ENCODE assay signal across 1 cellular context in the genomic region with DNA sequence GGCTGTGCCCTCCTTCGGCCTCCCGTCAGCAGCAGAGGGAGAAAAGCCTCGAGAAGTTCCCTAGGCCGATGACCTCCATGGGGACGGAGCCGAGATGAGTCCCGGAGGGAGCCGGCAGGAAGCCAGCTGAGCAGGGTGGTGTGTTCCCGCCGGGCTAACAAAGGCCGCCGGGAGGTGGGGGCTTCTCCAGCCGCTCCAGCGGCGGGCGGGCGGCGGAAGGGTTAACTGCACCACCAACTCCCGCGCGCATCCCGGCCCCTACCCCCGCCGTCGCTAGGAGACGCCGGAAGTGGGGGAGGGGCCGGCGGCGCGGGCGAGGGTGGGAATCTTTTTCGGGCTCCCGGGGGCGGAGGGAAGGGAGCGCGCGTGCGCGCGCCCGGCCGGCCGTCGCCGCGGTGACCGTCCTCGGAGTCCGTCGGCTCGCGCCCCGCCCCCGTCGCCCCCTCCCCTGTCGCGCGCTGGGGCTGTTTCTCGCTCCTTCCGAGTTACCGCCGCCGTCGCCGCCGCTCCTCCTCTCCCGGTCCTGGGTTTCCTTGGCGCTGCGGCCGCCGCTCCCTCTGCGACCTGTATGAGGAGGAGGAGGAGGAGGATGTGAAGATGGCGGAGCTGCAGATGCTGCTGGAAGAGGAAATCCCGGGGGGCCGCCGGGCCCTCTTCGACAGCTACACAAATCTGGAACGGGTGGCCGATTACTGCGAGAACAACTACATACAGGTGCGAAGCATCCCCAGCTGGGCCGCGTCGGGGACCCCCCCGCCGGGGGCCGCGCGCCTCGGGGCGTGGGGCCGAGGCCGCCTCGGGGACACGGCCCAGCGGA.
A peak's percentile ranks its signal among the peaks of the same experiment; 100 is the strongest.
TF ChIP-seq lines count a peak whose summit lies in the region.

TSS of gene ABI2 (plus strand) at position 477 of the 817 bp plus-strand sequence. CDS start at position 598, 121 bp downstream.

TF ChIP-seq in HepG2, 621 proteins besides CTCF, POLR2A, EP300 and RAD21 (continued from another document and continues in another):
- TF ChIP-seq IRF1 (CRISPR knock-in tag; IDR thresholded peaks at IDR 0.05; ENCODE audit: low read depth), result 0 out of 2 replicates have a peak, but pooled peaks have one; percentile 31
- peak; percentile 92 for TF ChIP-seq ZNF501 (CRISPR knock-in tag; IDR thresholded peaks at IDR 0.05)
- TF ChIP-seq ZNF232 (CRISPR knock-in tag; IDR thresholded peaks at IDR 0.05; ENCODE audit: borderline replicate concordance), result peak; percentile 87; the same call in 1 of the 2 replicates
- TF ChIP-seq ZNF607 (CRISPR knock-in tag; IDR thresholded peaks at IDR 0.05; ENCODE audit: borderline replicate concordance), result peak; percentile 73
- TF ChIP-seq HNRNPLL (IDR thresholded peaks at IDR 0.05; ENCODE audit: low read depth, low read length, poor library complexity, severe bottlenecking), result peak; percentile 74
- no peak for TF ChIP-seq NBN (conservative IDR thresholded peaks at IDR 0.05)
- 0 out of 2 replicates have a peak, but pooled peaks have one; percentile 51 for TF ChIP-seq ZNF205 (CRISPR knock-in tag; IDR thresholded peaks at IDR 0.05)
- TF ChIP-seq ZNF549 (CRISPR knock-in tag; IDR thresholded peaks at IDR 0.05), result peak; percentile 31; the same call in 1 of the 2 replicates
- TF ChIP-seq GATA4 (IDR thresholded peaks at IDR 0.05; ENCODE audit: borderline replicate concordance, low read depth), result 0 out of 2 replicates have a peak, but pooled peaks have one; percentile 13
- 0 out of 2 replicates have a peak, but pooled peaks have one; percentile 14 for TF ChIP-seq DNMT3B (CRISPR knock-in tag; conservative IDR thresholded peaks at IDR 0.05)
- TF ChIP-seq ZSCAN12 (CRISPR knock-in tag; IDR thresholded peaks at IDR 0.05), result peak; percentile 81; the same call in 1 of the 2 replicates
- no peak for TF ChIP-seq ZNF10 (CRISPR knock-in tag; IDR thresholded peaks at IDR 0.05; ENCODE audit: borderline replicate concordance, low read depth)
- TF ChIP-seq, protein P1, sequence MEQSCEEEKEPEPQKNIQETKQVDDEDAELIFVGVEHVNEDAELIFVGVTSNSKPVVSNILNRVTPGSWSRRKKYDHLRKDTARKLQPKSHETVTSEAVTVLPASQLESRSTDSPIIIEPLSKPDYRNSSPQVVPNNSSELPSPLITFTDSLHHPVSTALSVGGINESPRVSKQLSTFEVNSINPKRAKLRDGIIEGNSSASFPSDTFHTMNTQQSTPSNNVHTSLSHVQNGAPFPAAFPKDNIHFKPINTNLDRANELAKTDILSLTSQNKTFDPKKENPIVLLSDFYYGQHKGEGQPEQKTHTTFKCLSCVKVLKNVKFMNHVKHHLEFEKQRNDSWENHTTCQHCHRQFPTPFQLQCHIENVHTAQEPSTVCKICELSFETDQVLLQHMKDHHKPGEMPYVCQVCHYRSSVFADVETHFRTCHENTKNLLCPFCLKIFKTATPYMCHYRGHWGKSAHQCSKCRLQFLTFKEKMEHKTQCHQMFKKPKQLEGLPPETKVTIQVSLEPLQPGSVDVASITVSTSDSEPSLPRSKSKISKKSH (CRISPR knock-in tag; IDR thresholded peaks at IDR 0.05; ENCODE audit: borderline replicate concordance), result peak; percentile 44; the same call in 1 of the 2 replicates
- peak; percentile 58; the same call in 1 of the 2 replicates for TF ChIP-seq AHR (CRISPR knock-in tag; IDR thresholded peaks at IDR 0.05)
- peak; percentile 29; the same call in 1 of the 2 replicates for TF ChIP-seq ZC3H4 (CRISPR knock-in tag; IDR thresholded peaks at IDR 0.05; ENCODE audit: borderline replicate concordance)
- TF ChIP-seq, protein P2, sequence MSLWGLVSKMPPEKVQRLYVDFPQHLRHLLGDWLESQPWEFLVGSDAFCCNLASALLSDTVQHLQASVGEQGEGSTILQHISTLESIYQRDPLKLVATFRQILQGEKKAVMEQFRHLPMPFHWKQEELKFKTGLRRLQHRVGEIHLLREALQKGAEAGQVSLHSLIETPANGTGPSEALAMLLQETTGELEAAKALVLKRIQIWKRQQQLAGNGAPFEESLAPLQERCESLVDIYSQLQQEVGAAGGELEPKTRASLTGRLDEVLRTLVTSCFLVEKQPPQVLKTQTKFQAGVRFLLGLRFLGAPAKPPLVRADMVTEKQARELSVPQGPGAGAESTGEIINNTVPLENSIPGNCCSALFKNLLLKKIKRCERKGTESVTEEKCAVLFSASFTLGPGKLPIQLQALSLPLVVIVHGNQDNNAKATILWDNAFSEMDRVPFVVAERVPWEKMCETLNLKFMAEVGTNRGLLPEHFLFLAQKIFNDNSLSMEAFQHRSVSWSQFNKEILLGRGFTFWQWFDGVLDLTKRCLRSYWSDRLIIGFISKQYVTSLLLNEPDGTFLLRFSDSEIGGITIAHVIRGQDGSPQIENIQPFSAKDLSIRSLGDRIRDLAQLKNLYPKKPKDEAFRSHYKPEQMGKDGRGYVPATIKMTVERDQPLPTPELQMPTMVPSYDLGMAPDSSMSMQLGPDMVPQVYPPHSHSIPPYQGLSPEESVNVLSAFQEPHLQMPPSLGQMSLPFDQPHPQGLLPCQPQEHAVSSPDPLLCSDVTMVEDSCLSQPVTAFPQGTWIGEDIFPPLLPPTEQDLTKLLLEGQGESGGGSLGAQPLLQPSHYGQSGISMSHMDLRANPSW (CRISPR knock-in tag; IDR thresholded peaks at IDR 0.05; ENCODE audit: borderline replicate concordance), result peak; percentile 78; the same call in 1 of the 2 replicates
- TF ChIP-seq ZNF780A (CRISPR knock-in tag; IDR thresholded peaks at IDR 0.05), result peak; percentile 59; the same call in 1 of the 2 replicates
- TF ChIP-seq KMT2B (CRISPR knock-in tag; IDR thresholded peaks at IDR 0.05), result peak; percentile 77; the same call in 1 of the 2 replicates
- TF ChIP-seq SIX4 (CRISPR knock-in tag; IDR thresholded peaks at IDR 0.05), result peak; percentile 41; the same call in 1 of the 2 replicates
- 0 out of 2 replicates have a peak, but pooled peaks have one; percentile 33 for TF ChIP-seq ZNF850 (CRISPR knock-in tag; conservative IDR thresholded peaks at IDR 0.05)
- TF ChIP-seq U2AF1 (optimal IDR thresholded peaks at IDR 0.05; ENCODE audit: low read depth, low read length), result no peak
- peak; percentile 91 for TF ChIP-seq SMAD3 (CRISPR knock-in tag; IDR thresholded peaks at IDR 0.05)
- peak; percentile 90 for TF ChIP-seq HNRNPK (IDR thresholded peaks at IDR 0.05; ENCODE audit: low read depth, low read length, poor library complexity, severe bottlenecking)
- TF ChIP-seq TAF1 (CRISPR knock-in tag; IDR thresholded peaks at IDR 0.05), result peak; percentile 74
- TF ChIP-seq SMAD1 (CRISPR knock-in tag; IDR thresholded peaks at IDR 0.05; ENCODE audit: borderline replicate concordance, low read depth), result peak; percentile 76; the same call in 1 of the 2 replicates
- TF ChIP-seq KAT7 (CRISPR knock-in tag; IDR thresholded peaks at IDR 0.05; ENCODE audit: borderline replicate concordance), result no peak; the same call in 1 of the 2 replicates
- TF ChIP-seq TP53 (CRISPR knock-in tag; conservative IDR thresholded peaks at IDR 0.05), result 0 out of 2 replicates have a peak, but pooled peaks have one; percentile 59
- TF ChIP-seq, protein P3, sequence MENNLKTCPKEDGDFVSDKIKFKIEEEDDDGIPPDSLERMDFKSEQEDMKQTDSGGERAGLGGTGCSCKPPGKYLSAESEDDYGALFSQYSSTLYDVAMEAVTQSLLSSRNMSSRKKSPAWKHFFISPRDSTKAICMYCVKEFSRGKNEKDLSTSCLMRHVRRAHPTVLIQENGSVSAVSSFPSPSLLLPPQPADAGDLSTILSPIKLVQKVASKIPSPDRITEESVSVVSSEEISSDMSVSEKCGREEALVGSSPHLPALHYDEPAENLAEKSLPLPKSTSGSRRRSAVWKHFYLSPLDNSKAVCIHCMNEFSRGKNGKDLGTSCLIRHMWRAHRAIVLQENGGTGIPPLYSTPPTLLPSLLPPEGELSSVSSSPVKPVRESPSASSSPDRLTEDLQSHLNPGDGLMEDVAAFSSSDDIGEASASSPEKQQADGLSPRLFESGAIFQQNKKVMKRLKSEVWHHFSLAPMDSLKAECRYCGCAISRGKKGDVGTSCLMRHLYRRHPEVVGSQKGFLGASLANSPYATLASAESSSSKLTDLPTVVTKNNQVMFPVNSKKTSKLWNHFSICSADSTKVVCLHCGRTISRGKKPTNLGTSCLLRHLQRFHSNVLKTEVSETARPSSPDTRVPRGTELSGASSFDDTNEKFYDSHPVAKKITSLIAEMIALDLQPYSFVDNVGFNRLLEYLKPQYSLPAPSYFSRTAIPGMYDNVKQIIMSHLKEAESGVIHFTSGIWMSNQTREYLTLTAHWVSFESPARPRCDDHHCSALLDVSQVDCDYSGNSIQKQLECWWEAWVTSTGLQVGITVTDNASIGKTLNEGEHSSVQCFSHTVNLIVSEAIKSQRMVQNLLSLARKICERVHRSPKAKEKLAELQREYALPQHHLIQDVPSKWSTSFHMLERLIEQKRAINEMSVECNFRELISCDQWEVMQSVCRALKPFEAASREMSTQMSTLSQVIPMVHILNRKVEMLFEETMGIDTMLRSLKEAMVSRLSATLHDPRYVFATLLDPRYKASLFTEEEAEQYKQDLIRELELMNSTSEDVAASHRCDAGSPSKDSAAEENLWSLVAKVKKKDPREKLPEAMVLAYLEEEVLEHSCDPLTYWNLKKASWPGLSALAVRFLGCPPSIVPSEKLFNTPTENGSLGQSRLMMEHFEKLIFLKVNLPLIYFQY (CRISPR knock-in tag; IDR thresholded peaks at IDR 0.05; ENCODE audit: borderline replicate concordance), result peak; percentile 46; the same call in 1 of the 2 replicates
- TF ChIP-seq, protein P4, sequence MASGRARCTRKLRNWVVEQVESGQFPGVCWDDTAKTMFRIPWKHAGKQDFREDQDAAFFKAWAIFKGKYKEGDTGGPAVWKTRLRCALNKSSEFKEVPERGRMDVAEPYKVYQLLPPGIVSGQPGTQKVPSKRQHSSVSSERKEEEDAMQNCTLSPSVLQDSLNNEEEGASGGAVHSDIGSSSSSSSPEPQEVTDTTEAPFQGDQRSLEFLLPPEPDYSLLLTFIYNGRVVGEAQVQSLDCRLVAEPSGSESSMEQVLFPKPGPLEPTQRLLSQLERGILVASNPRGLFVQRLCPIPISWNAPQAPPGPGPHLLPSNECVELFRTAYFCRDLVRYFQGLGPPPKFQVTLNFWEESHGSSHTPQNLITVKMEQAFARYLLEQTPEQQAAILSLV (CRISPR knock-in tag; IDR thresholded peaks at IDR 0.05; ENCODE audit: borderline replicate concordance), result peak; percentile 68; the same call in 1 of the 2 replicates
- TF ChIP-seq BATF2 (CRISPR knock-in tag; IDR thresholded peaks at IDR 0.05), result peak; percentile 91
- TF ChIP-seq NKX3-1 (CRISPR knock-in tag; IDR thresholded peaks at IDR 0.05), result no peak; the same call in 1 of the 2 replicates
- peak; percentile 21; the same call in 1 of the 2 replicates for TF ChIP-seq KDM6A (CRISPR knock-in tag; IDR thresholded peaks at IDR 0.05; ENCODE audit: low read depth)
- 0 out of 2 replicates have a peak, but pooled peaks have one; percentile 35 for TF ChIP-seq HINFP (CRISPR knock-in tag; IDR thresholded peaks at IDR 0.05; ENCODE audit: low read depth)
- TF ChIP-seq, protein P5, sequence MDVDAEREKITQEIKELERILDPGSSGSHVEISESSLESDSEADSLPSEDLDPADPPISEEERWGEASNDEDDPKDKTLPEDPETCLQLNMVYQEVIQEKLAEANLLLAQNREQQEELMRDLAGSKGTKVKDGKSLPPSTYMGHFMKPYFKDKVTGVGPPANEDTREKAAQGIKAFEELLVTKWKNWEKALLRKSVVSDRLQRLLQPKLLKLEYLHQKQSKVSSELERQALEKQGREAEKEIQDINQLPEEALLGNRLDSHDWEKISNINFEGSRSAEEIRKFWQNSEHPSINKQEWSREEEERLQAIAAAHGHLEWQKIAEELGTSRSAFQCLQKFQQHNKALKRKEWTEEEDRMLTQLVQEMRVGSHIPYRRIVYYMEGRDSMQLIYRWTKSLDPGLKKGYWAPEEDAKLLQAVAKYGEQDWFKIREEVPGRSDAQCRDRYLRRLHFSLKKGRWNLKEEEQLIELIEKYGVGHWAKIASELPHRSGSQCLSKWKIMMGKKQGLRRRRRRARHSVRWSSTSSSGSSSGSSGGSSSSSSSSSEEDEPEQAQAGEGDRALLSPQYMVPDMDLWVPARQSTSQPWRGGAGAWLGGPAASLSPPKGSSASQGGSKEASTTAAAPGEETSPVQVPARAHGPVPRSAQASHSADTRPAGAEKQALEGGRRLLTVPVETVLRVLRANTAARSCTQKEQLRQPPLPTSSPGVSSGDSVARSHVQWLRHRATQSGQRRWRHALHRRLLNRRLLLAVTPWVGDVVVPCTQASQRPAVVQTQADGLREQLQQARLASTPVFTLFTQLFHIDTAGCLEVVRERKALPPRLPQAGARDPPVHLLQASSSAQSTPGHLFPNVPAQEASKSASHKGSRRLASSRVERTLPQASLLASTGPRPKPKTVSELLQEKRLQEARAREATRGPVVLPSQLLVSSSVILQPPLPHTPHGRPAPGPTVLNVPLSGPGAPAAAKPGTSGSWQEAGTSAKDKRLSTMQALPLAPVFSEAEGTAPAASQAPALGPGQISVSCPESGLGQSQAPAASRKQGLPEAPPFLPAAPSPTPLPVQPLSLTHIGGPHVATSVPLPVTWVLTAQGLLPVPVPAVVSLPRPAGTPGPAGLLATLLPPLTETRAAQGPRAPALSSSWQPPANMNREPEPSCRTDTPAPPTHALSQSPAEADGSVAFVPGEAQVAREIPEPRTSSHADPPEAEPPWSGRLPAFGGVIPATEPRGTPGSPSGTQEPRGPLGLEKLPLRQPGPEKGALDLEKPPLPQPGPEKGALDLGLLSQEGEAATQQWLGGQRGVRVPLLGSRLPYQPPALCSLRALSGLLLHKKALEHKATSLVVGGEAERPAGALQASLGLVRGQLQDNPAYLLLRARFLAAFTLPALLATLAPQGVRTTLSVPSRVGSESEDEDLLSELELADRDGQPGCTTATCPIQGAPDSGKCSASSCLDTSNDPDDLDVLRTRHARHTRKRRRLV (CRISPR knock-in tag; IDR thresholded peaks at IDR 0.05), result no peak
- peak; percentile 77; the same call in 1 of the 2 replicates for TF ChIP-seq ZNF569 (CRISPR knock-in tag; IDR thresholded peaks at IDR 0.05; ENCODE audit: borderline replicate concordance)
- TF ChIP-seq REL (CRISPR knock-in tag; conservative IDR thresholded peaks at IDR 0.05), result peak; percentile 95
- TF ChIP-seq HIVEP1 (CRISPR knock-in tag; IDR thresholded peaks at IDR 0.05), result no peak
- 0 out of 2 replicates have a peak, but pooled peaks have one; percentile 19 for TF ChIP-seq RARA (CRISPR knock-in tag; IDR thresholded peaks at IDR 0.05)
- TF ChIP-seq ZFP62 (CRISPR knock-in tag; IDR thresholded peaks at IDR 0.05), result no peak
